Comparison of ENCODE assay signal across 1 cellular context in the genomic region with DNA sequence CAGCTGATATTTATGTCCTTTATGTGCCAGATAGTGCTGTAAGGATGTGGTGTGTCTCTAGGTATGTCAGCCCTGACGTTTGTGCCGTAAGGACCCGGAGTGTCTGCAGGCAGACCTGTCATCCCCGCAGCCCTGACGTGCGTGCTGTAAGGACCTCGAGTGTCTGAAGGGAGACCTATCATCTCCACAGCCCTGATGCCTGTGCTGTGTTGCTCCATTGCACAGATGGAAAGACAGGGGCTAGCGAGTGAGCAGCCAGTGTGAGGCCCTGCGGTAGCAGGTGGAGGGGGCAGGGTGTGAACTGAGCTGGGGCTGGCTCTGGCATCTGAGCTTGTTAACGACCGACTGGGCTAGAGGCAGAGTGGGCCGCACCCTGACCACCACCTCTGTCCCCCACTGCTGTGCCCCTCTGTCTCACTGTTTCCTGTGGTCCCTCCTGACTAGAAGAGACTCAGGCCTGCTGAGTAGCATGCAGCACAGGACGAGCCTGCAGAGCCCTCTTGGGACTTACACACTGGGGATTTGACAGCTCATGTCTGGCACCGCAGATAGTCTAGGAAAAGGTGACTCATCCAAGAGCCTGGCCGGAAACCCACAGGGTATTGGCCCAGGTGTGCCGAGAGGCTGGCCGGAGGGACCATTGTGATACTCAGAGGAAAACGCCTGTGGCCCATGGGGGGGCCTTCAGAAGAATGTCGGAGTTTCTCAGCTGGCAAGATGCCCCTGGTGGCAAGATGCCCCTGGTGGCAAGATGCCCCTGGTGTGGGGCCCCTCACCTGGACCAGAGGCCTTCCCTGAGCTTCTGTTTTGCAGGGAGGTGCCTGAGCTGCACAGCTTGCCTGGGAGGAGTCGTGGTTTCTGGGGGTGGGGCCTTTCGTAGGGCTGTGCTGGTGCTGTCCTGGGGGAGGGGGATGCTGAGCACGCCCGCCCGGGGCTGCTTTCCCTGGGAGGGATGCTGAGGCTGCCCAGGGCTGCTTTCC.
A peak's percentile ranks its signal among the peaks of the same experiment; 100 is the strongest.
TF ChIP-seq lines count a peak whose summit lies in the region.

No MANE protein-coding gene starts in this region.

TF ChIP-seq in K562, 482 proteins besides CTCF, POLR2A, EP300 and RAD21 (continued from another document):
- TF ChIP-seq, protein P1, sequence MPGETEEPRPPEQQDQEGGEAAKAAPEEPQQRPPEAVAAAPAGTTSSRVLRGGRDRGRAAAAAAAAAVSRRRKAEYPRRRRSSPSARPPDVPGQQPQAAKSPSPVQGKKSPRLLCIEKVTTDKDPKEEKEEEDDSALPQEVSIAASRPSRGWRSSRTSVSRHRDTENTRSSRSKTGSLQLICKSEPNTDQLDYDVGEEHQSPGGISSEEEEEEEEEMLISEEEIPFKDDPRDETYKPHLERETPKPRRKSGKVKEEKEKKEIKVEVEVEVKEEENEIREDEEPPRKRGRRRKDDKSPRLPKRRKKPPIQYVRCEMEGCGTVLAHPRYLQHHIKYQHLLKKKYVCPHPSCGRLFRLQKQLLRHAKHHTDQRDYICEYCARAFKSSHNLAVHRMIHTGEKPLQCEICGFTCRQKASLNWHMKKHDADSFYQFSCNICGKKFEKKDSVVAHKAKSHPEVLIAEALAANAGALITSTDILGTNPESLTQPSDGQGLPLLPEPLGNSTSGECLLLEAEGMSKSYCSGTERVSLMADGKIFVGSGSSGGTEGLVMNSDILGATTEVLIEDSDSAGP (CRISPR knock-in tag; IDR thresholded peaks at IDR 0.05), result no peak
- TF ChIP-seq CAMTA2 (CRISPR knock-in tag; conservative IDR thresholded peaks at IDR 0.05), result no peak
- TF ChIP-seq KDM1A (IDR thresholded peaks at IDR 0.05), result peak in 1 of 2 experiments; percentile 63; a peak in 2 of 4 replicates
- no peak for TF ChIP-seq E2F3 (CRISPR knock-in tag; IDR thresholded peaks at IDR 0.05)
- no peak for TF ChIP-seq PRPF4 (IDR thresholded peaks at IDR 0.05; ENCODE audit: insufficient read depth, low read depth, low read length, poor library complexity, severe bottlenecking)
- TF ChIP-seq KLF1 (tag; IDR thresholded peaks at IDR 0.05), result no peak
- no peak for TF ChIP-seq ZNF695 (CRISPR knock-in tag; IDR thresholded peaks at IDR 0.05)
- TF ChIP-seq LEF1 (IDR thresholded peaks at IDR 0.05), result no peak
